In the genomic region with DNA sequence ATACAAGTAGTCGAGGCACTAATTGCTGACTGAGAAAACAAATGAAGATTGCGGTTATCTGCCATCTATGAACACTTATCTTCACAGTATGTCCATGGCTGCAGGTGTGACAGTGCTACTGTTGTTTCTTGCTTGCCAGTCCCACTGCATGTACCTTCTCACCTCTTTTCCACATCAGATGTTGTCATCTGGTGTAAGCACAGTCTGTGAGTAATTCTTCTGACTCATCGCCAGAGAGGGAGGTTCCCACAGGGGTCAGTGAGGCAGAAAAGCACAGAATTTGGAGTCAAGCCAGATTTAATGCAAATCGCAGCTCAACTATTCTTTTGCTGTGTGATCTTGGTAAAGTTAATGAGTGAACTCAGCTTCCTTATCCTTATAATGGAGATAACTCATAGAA, we compare ENCODE assay signal across 8 cellular contexts.
DNase-seq lines count a peak whose midpoint lies in the region; ATAC-seq and TF ChIP-seq lines count a peak whose summit lies in the region.

No MANE protein-coding gene starts in this region.

- DNase-seq in activated CD4-positive, CD25-positive, alpha-beta regulatory T cell (lab: John Stamatoyannopoulos, UW) = no peak
- peak; percentile 3 for DNase-seq in activated naive CD8-positive, alpha-beta T cell treated with anti-CD3 and anti-CD28 coated beads for 36 hours
- no peak for DNase-seq in progenitor cell of endocrine pancreas (ENCODE audit: low spot score, unreplicated experiment)
- no peak for DNase-seq in NCI-H128 (lab: John Stamatoyannopoulos, UW; ENCODE audit: unreplicated experiment)

- H3K27me3 Mint-ChIP-seq in activated naive CD8-positive, alpha-beta T cell treated with anti-CD3 and anti-CD28 coated beads for 36 hours = no peaks in the 10 kb centered on the region
- H3K27me3 Mint-ChIP-seq in nephron (ENCODE audit: low read depth) (no peaks in the 10 kb centered on the region), progenitor cell of endocrine pancreas (no peaks in the 10 kb centered on the region)

- TF ChIP-seq CTCF in nephron (IDR thresholded peaks at IDR 0.05; ENCODE audit: unreplicated experiment in 3 of 3) (no peak), progenitor cell of endocrine pancreas (IDR thresholded peaks at IDR 0.05; ENCODE audit: unreplicated experiment) (no peak)

- no peaks in the 10 kb centered on the region for H3K9me3 Mint-ChIP-seq in activated naive CD8-positive, alpha-beta T cell treated with anti-CD3 and anti-CD28 coated beads for 36 hours
- H3K9me3 Mint-ChIP-seq in nephron (peaks cover 8% of the 10 kb centered on the region), progenitor cell of endocrine pancreas (ENCODE audit: low read depth) (peaks cover 14% of the 10 kb centered on the region)

- H3K36me3 Mint-ChIP-seq in activated naive CD8-positive, alpha-beta T cell treated with anti-CD3 and anti-CD28 coated beads for 36 hours = no peaks in the 10 kb centered on the region
- H3K36me3 Mint-ChIP-seq in nephron (ENCODE audit: low read depth) (no peaks in the 10 kb centered on the region), progenitor cell of endocrine pancreas (ENCODE audit: insufficient read depth) (no peaks in the 10 kb centered on the region)

- peaks cover 6% of the 10 kb centered on the region for H3K4me1 Mint-ChIP-seq in activated naive CD8-positive, alpha-beta T cell treated with anti-CD3 and anti-CD28 coated beads for 36 hours
- H3K4me1 Mint-ChIP-seq in nephron (peaks cover 22% of the 10 kb centered on the region), progenitor cell of endocrine pancreas (ENCODE audit: low read depth) (no peaks in the 10 kb centered on the region)

- H3K27ac Mint-ChIP-seq in activated naive CD8-positive, alpha-beta T cell treated with anti-CD3 and anti-CD28 coated beads for 36 hours = no peak overlapping the region
- H3K27ac Mint-ChIP-seq in nephron (peak overlapping the region; percentile 74 to 91 (median 82)), progenitor cell of endocrine pancreas (no peak overlapping the region)

- H3K4me3 Mint-ChIP-seq in activated naive CD8-positive, alpha-beta T cell treated with anti-CD3 and anti-CD28 coated beads for 36 hours = no peak overlapping the region
- H3K4me3 Mint-ChIP-seq in nephron = peak overlapping the region in 1 of 3 experiments; percentile 6
- no peak overlapping the region for H3K4me3 Mint-ChIP-seq in progenitor cell of endocrine pancreas (ENCODE audit: low read depth)

- ATAC-seq in activated CD4-positive, CD25-positive, alpha-beta regulatory T cell treated with anti-CD3 and anti-CD28 coated beads, Interleukin-2, amount 50 U/mL, for 24 hours = peak; percentile 60 to 83
- peak; percentile 91 for ATAC-seq in GM21528 (IDR thresholded peaks at IDR 0.05; ENCODE audit: low FRiP score, unreplicated experiment)
- ATAC-seq in HG03571 (IDR thresholded peaks at IDR 0.05; ENCODE audit: unreplicated experiment) = peak; percentile 95

Comparison
In these comparisons a context has a peak if more than half of its experiments do, and no peak if none do; other contexts are left out.
1. H3K27ac Mint-ChIP-seq: peak in nephron (3 of 3); none in activated naive CD8-positive, alpha-beta T cell treated with anti-CD3 and anti-CD28 coated beads for 36 hours (single experiment) and progenitor cell of endocrine pancreas (single experiment).
2. Peak in every context shown above with its lines, with median percentiles within 50 percentile points of each other: ATAC-seq.